Comparison of ENCODE assay signal across 8 cellular contexts in genomic region chr11:85718991-85719807, GRCh38. TPM values are rescaled to one million over a fixed set of nuclear protein-coding genes. Genes with fewer than 3 reads are reported as not detected.
DNase-seq lines count a peak whose midpoint lies in the region; TF ChIP-seq lines count a peak whose summit lies in the region.

No MANE protein-coding gene starts in this region.

- H3K4me1 Mint-ChIP-seq in neural crest cell: peaks cover 48% of the 10 kb centered on the region

- H3K27me3 Mint-ChIP-seq in neural crest cell (ENCODE audit: low read depth): no peaks in the 10 kb centered on the region

- H3K4me1 ChIP-seq in SJSA1 (replicated peaks): peaks cover 13% of the 10 kb centered on the region; the same call in 1 of the 2 replicates
- no peaks in the 10 kb centered on the region for H3K4me1 ChIP-seq in effector memory CD4-positive, alpha-beta T cell (ENCODE audit: control insufficient read depth, insufficient read depth, low read length, poor library complexity, severe bottlenecking)

- H3K4me3 ChIP-seq in SJSA1 (peak overlapping the region; percentile 14), foreskin fibroblast (ENCODE audit: low read depth in 1 of 2, low read length in 2 of 2) (peak overlapping the region; percentile 46 to 69)
- no peak overlapping the region for H3K4me3 ChIP-seq in effector memory CD4-positive, alpha-beta T cell (ENCODE audit: insufficient read depth, low read depth, low read length, poor library complexity, severe bottlenecking)

- H3K4me3 Mint-ChIP-seq in neural crest cell: peak overlapping the region; percentile 84

- no peaks in the 10 kb centered on the region for H3K9me3 Mint-ChIP-seq in neural crest cell

- no peaks in the 10 kb centered on the region for H3K27me3 ChIP-seq in SJSA1 (replicated peaks)
- no peaks in the 10 kb centered on the region for H3K27me3 ChIP-seq in effector memory CD4-positive, alpha-beta T cell (replicated peaks; ENCODE audit: control insufficient read depth, insufficient read depth, low read length, poor library complexity, severe bottlenecking)

- peak overlapping the region; percentile 49; the same call in 1 of the 2 replicates for H3K27ac ChIP-seq in SJSA1
- no peak overlapping the region for H3K27ac ChIP-seq in effector memory CD4-positive, alpha-beta T cell (ENCODE audit: insufficient read depth, low read length, poor library complexity, severe bottlenecking)

- in situ Hi-C loops in KBM-7 (cut with MboI; ENCODE audit: low pct_unique_long_range_greater_than_20kb, low sequenced_read_pairs): no loop called here

- no peaks in the 10 kb centered on the region for H3K36me3 Mint-ChIP-seq in neural crest cell (ENCODE audit: low read depth)

- H3K36me3 ChIP-seq in SJSA1: no peaks in the 10 kb centered on the region
- no peaks in the 10 kb centered on the region for H3K36me3 ChIP-seq in effector memory CD4-positive, alpha-beta T cell (ENCODE audit: control insufficient read depth, insufficient read depth, low read length)

- H3K27ac Mint-ChIP-seq in neural crest cell (ENCODE audit: unreplicated experiment): peak overlapping the region; percentile 91

- DNase-seq in COLO829 (ENCODE audit: low spot score) (peak; percentile 89), SJSA1 (ENCODE audit: low read depth in 1 of 2, low spot score in 2 of 2) (peak; percentile 68 to 76), foreskin fibroblast (peak; percentile 97 to 98), neural crest cell (ENCODE audit: low read depth, low spot score) (peak; percentile 30), OCI-M2 (lab: John Stamatoyannopoulos, UW; ENCODE audit: unreplicated experiment) (no peak), KBM-7 (no peak)
- DNase-seq in effector memory CD4-positive, alpha-beta T cell: no peak
- DNase-seq in activated T-cell treated with anti-CD3 and anti-CD28 coated beads, Interleukin-2, amount 50 U/mL, for 48 hours: no peak

- no peak for TF ChIP-seq CTCF in foreskin fibroblast (IDR thresholded peaks at IDR 0.05; ENCODE audit: low read depth, low read length)
- TF ChIP-seq CTCF in neural crest cell (conservative IDR thresholded peaks at IDR 0.05): no peak

- no peaks in the 10 kb centered on the region for H3K9me3 ChIP-seq in SJSA1 (replicated peaks)
- H3K9me3 ChIP-seq in effector memory CD4-positive, alpha-beta T cell (ENCODE audit: control insufficient read depth, low read length): no peaks in the 10 kb centered on the region

RNA-seq across cellular contexts. Expression of gene CCDC89, which starts 33.2 kb away (rescaled TPM):
- total RNA-seq in SJSA1 (2014; rRNA removed; shearing (Covaris generic)): 0.26 TPM in 1 of 2 replicates, not detected in the other
- not detected in 2 replicates for total RNA-seq in neural crest cell

RNA-seq across cellular contexts. Expression of gene CREBZF, which starts 54.3 kb away (rescaled TPM):
- 15.2 and 24.6 TPM in 2 replicates for total RNA-seq in SJSA1 (2014; rRNA removed; shearing (Covaris generic))
- total RNA-seq in neural crest cell: 57.8 and 59.7 TPM in 2 replicates

Comparison
In these comparisons a context has a peak if more than half of its experiments do, and no peak if none do; other contexts are left out.
1. DNase-seq: peak in COLO829 (single experiment), SJSA1 (2 of 2), foreskin fibroblast (2 of 2) and neural crest cell (single experiment); none in OCI-M2 (single experiment), effector memory CD4-positive, alpha-beta T cell (0 of 3), KBM-7 (single experiment) and activated T-cell treated with anti-CD3 and anti-CD28 coated beads, Interleukin-2, amount 50 U/mL, for 48 hours (0 of 2).